Comparison of ENCODE assay signal across 24 cellular contexts in the genomic region with DNA sequence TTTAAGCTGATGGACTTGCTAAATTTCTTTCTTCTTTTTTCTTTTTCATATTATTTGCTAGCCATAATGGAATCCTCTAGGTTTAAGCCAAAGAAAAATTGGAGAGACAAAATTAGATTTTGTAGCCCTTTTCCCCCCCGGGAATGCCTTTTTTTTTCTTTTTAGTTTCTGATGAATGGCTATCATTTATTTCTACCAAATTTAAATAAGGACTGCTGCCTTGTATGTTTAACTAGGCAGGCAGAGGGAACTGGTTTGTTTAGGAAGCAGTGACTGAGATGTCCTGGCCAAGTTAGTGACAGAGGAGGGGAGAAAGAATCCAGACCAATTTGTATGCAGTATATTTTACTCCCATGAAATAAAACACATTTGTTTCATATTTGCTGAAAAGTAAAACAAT. TPM values are rescaled to one million over a fixed set of nuclear protein-coding genes. Genes with fewer than 3 reads are reported as not detected.
"Had no signal": no experiment of that assay in that cellular context is flagged by ENCODE, and none has a peak within 500 bp of the region (broad histone marks: within the 10 kb centered on the region; RNA-seq: fewer than 3 reads in every experiment).

No MANE protein-coding gene starts in this region.

- ATAC-seq: activated CD8-positive, alpha-beta T cell treated with anti-CD3 and anti-CD28 coated beads for 36 hours; activated naive CD8-positive, alpha-beta T cell treated with anti-CD3 and anti-CD28 coated beads, Interleukin-2, amount 50 U/mL, for 24 hours; gastroesophageal sphincter; heart right ventricle; left colon; naive thymus-derived CD4-positive, alpha-beta T cell; pancreas had no signal

- H3K4me1 ChIP-seq: ascending aorta, breast epithelium had no signal

- H3K27ac Mint-ChIP-seq: activated CD8-positive, alpha-beta T cell treated with anti-CD3 and anti-CD28 coated beads for 36 hours; activated naive CD8-positive, alpha-beta T cell treated with anti-CD3 and anti-CD28 coated beads, Interleukin-2, amount 50 U/mL, for 24 hours had no signal

- H3K4me3 Mint-ChIP-seq: activated CD8-positive, alpha-beta T cell treated with anti-CD3 and anti-CD28 coated beads for 36 hours; activated naive CD4-positive, alpha-beta T cell treated with anti-CD3 and anti-CD28 coated beads, Interleukin-2, amount 10 ng/mL, durations not matched to agents 7 days and 5 days; activated naive CD8-positive, alpha-beta T cell treated with anti-CD3 and anti-CD28 coated beads, Interleukin-2, amount 50 U/mL, for 24 hours had no signal

- H3K9me3 Mint-ChIP-seq: activated CD8-positive, alpha-beta T cell treated with anti-CD3 and anti-CD28 coated beads for 36 hours had no signal

- H3K27ac ChIP-seq: ascending aorta, breast epithelium, coronary artery, heart right ventricle, neutrophil, pancreas had no signal

- DNase-seq: activated CD4-positive, alpha-beta T cell treated with anti-CD3 and anti-CD28 coated beads for 48 hours; activated CD4-positive, CD25-positive, alpha-beta regulatory T cell; activated CD8-positive, alpha-beta T cell treated with anti-CD3 and anti-CD28 coated beads for 36 hours; activated effector memory CD4-positive, alpha-beta T cell treated with Interleukin-2 at 50 U/mL for 16 hours; activated naive CD4-positive, alpha-beta T cell treated with anti-CD3 and anti-CD28 coated beads, Interleukin-2, amount 10 ng/mL, durations not matched to agents 7 days and 5 days; activated naive CD8-positive, alpha-beta T cell treated with anti-CD3 and anti-CD28 coated beads, Interleukin-2, amount 50 U/mL, for 24 hours; activated T-cell treated with anti-CD3 and anti-CD28 coated beads, Interleukin-2, amount 50 U/mL, for 1 hour; erythroblast; heart right ventricle; islet precursor cell; left colon; naive thymus-derived CD4-positive, alpha-beta T cell; pancreas; stimulated activated CD4-positive, alpha-beta T cell treated with anti-CD3 and anti-CD28 coated beads, Interleukin-12 subunit alpha, Interleukin-12 subunit beta, amount 100 ng/mL, for 4 hours; stimulated activated CD4-positive, alpha-beta T cell treated with anti-CD3 and anti-CD28 coated beads, Interleukin-1b, Interleukin-23, amount 100 ng/mL, for 48 hours; stimulated activated CD8-positive, alpha-beta memory T cell treated with anti-CD3 and anti-CD28 coated beads, Interleukin-4, amount 100 ng/mL, for 48 hours; stimulated activated naive CD4-positive, alpha-beta T cell; T-helper 9 cell had no signal

RNA-seq across cellular contexts. Expression of gene PITX2, which starts 5.8 kb away (rescaled TPM):
- total RNA-seq: activated CD8-positive, alpha-beta T cell treated with anti-CD3 and anti-CD28 coated beads for 36 hours; ascending aorta; lung microvascular endothelial cell; naive thymus-derived CD4-positive, alpha-beta T cell had no signal
- polyA plus RNA-seq: naive thymus-derived CD4-positive, alpha-beta T cell had no signal
